1 cellular context compared by ENCODE assay signal in genomic region chr1:16665836-16666235, GRCh38. TPM values are rescaled to one million over a fixed set of nuclear protein-coding genes. Genes with fewer than 3 reads are reported as not detected.
"Had no signal": no experiment of that assay in that cellular context is flagged by ENCODE, and none has a peak within 500 bp of the region (broad histone marks: within the 10 kb centered on the region; RNA-seq: fewer than 3 reads in every experiment).

No MANE protein-coding gene starts in this region.

RNA-seq across cellular contexts. Expression of gene RNU1-3, which starts 0.9 kb away (rescaled TPM):
- polyA plus RNA-seq: SK-N-SH had no signal
